In genomic region chr12:49980501-49981158, GRCh38 we compare ENCODE assay signal across 25 cellular contexts. TPM values are rescaled to one million over a fixed set of nuclear protein-coding genes. Genes with fewer than 3 reads are reported as not detected.
A peak's percentile ranks its signal among the peaks of the same experiment; 100 is the strongest.
DNase-seq lines count a peak whose midpoint lies in the region; ATAC-seq and TF ChIP-seq lines count a peak whose summit lies in the region.
"Had no signal": no experiment of that assay in that cellular context is flagged by ENCODE, and none has a peak within 500 bp of the region (broad histone marks: within the 10 kb centered on the region; RNA-seq: fewer than 3 reads in every experiment).

No MANE protein-coding gene starts in this region.

- no peaks in the 10 kb centered on the region for H3K36me3 ChIP-seq in Caco-2 (ENCODE audit: control insufficient read depth, insufficient read depth, low read length)
- H3K36me3 ChIP-seq in mucosa of descending colon (ENCODE audit: low read depth), result no peaks in the 10 kb centered on the region
- H3K36me3 ChIP-seq: pancreas, uterus had no signal

- TF ChIP-seq CTCF in Caco-2 (IDR thresholded peaks at IDR 0.05; ENCODE audit: insufficient read depth in 1 of 2, low read depth in 1 of 2, low read length in 1 of 2, severe bottlenecking in 1 of 2, unreplicated experiment in 1 of 2) (no peak), dorsolateral prefrontal cortex (IDR thresholded peaks at IDR 0.05 in 54 of 56, conservative IDR thresholded peaks at IDR 0.05 in 2 of 56; ENCODE audit: low read depth in 1 of 56, partially characterized antibody in 56 of 56) (no peak), neural crest cell (conservative IDR thresholded peaks at IDR 0.05) (no peak), mucosa of descending colon (IDR thresholded peaks at IDR 0.05) (no peak)

- H3K4me1 Mint-ChIP-seq in Caco-2 (ENCODE audit: low read depth, unreplicated experiment) (peaks cover 12% of the 10 kb centered on the region), T-helper 17 cell (peaks cover 4% of the 10 kb centered on the region), neural crest cell (peaks cover 28% of the 10 kb centered on the region)
- no peaks in the 10 kb centered on the region for H3K4me1 Mint-ChIP-seq in activated naive CD8-positive, alpha-beta T cell treated with anti-CD3 and anti-CD28 coated beads, Interleukin-2, amount 50 U/mL, for 24 hours
- H3K4me1 Mint-ChIP-seq: activated CD4-positive, alpha-beta T cell treated with anti-CD3 and anti-CD28 coated beads, Interleukin-2, amount 10 ng/mL, durations not matched to agents 7 days and 5 days; activated CD8-positive, alpha-beta memory T cell treated with anti-CD3 and anti-CD28 coated beads, Interleukin-2, amount 10 ng/mL, durations not matched to agents 7 days and 5 days; activated naive CD8-positive, alpha-beta T cell treated with anti-CD3 and anti-CD28 coated beads for 36 hours; T-cell had no signal

- intact Hi-C loops in Caco-2 (cut with micrococcal nuclease; ENCODE audit: unreplicated experiment), result no loop called here
- intact Hi-C loops in dorsolateral prefrontal cortex (cut with DNase I), result no loop called here
- intact Hi-C loops in mucosa of descending colon (cut with DNase I, micrococcal nuclease), result no loop called here

- no peak for ATAC-seq in T-helper 17 cell
- ATAC-seq in activated naive CD8-positive, alpha-beta T cell treated with anti-CD3 and anti-CD28 coated beads, Interleukin-2, amount 50 U/mL, for 24 hours, result no peak
- ATAC-seq in mucosa of descending colon, result no peak
- ATAC-seq: activated CD8-positive, alpha-beta memory T cell treated with anti-CD3 and anti-CD28 coated beads, Interleukin-2, amount 10 ng/mL, durations not matched to agents 7 days and 5 days; PC-3; sciatic nerve; T-cell had no signal

- H3K27ac Mint-ChIP-seq in Caco-2 (ENCODE audit: unreplicated experiment) (peak overlapping the region; percentile 12), T-helper 17 cell (peak overlapping the region; percentile 74), neural crest cell (ENCODE audit: unreplicated experiment) (peak overlapping the region; percentile 91)
- no peak overlapping the region for H3K27ac Mint-ChIP-seq in activated naive CD8-positive, alpha-beta T cell treated with anti-CD3 and anti-CD28 coated beads, Interleukin-2, amount 50 U/mL, for 24 hours
- H3K27ac Mint-ChIP-seq: activated CD4-positive, alpha-beta T cell treated with anti-CD3 and anti-CD28 coated beads, Interleukin-2, amount 10 ng/mL, durations not matched to agents 7 days and 5 days; activated CD8-positive, alpha-beta memory T cell treated with anti-CD3 and anti-CD28 coated beads, Interleukin-2, amount 10 ng/mL, durations not matched to agents 7 days and 5 days; activated naive CD8-positive, alpha-beta T cell treated with anti-CD3 and anti-CD28 coated beads for 36 hours; activated T-helper 1 cell treated with anti-CD3 and anti-CD28 coated beads, Interleukin-12 subunit alpha, Interleukin-12 subunit beta, Interleukin-2, Interleukin-4 antibody, amounts not matched to agents 30 ng/mL and 10 ng/mL and 1 ng/mL, durations not matched to agents 14 hours and 24 hours and 36 hours; T-cell had no signal

- H3K9me3 Mint-ChIP-seq in Caco-2 (ENCODE audit: unreplicated experiment), result no peaks in the 10 kb centered on the region
- no peaks in the 10 kb centered on the region for H3K9me3 Mint-ChIP-seq in neural crest cell
- H3K9me3 Mint-ChIP-seq in activated naive CD8-positive, alpha-beta T cell treated with anti-CD3 and anti-CD28 coated beads, Interleukin-2, amount 50 U/mL, for 24 hours, result no peaks in the 10 kb centered on the region
- H3K9me3 Mint-ChIP-seq: activated CD4-positive, alpha-beta T cell treated with anti-CD3 and anti-CD28 coated beads, Interleukin-2, amount 10 ng/mL, durations not matched to agents 7 days and 5 days; activated naive CD8-positive, alpha-beta T cell treated with anti-CD3 and anti-CD28 coated beads for 36 hours; activated T-helper 1 cell treated with anti-CD3 and anti-CD28 coated beads, Interleukin-12 subunit alpha, Interleukin-12 subunit beta, Interleukin-2, Interleukin-4 antibody, amounts not matched to agents 30 ng/mL and 10 ng/mL and 1 ng/mL, durations not matched to agents 14 hours and 24 hours and 36 hours; T-cell had no signal

- BruUV-seq in Caco-2 (replicated peaks; lab: Mats Ljungman, UMichigan), result no TSS peak

- H3K36me3 Mint-ChIP-seq in Caco-2 (ENCODE audit: insufficient read depth, unreplicated experiment), result peaks cover 8% of the 10 kb centered on the region
- H3K36me3 Mint-ChIP-seq in T-helper 17 cell (ENCODE audit: low read depth), result no peaks in the 10 kb centered on the region
- no peaks in the 10 kb centered on the region for H3K36me3 Mint-ChIP-seq in neural crest cell (ENCODE audit: low read depth)
- peaks cover 4% of the 10 kb centered on the region for H3K36me3 Mint-ChIP-seq in activated naive CD8-positive, alpha-beta T cell treated with anti-CD3 and anti-CD28 coated beads, Interleukin-2, amount 50 U/mL, for 24 hours (ENCODE audit: low read depth)
- H3K36me3 Mint-ChIP-seq: T-cell had no signal

- H3K4me3 ChIP-seq in Caco-2 (ENCODE audit: low read depth, low read length) (no peak overlapping the region), dorsolateral prefrontal cortex (no peak overlapping the region), mucosa of descending colon (no peak overlapping the region)
- H3K4me3 ChIP-seq: BLaER1, pancreas, uterus had no signal

- CTCF ChIA-PET in Caco-2 (lab: Charles Lee), result interaction anchor here (0.7 to 4.1 kb wide), 12 partner anchors 12 to 141 kb away, joined by 3 to 52 read pairs (median 5); partner anchors contain the start of genes ASIC1, COX14 and SMARCD1

- H3K27me3 Mint-ChIP-seq in Caco-2 (ENCODE audit: insufficient read depth, unreplicated experiment), result no peaks in the 10 kb centered on the region
- H3K27me3 Mint-ChIP-seq in T-helper 17 cell, result no peaks in the 10 kb centered on the region
- H3K27me3 Mint-ChIP-seq in neural crest cell (ENCODE audit: low read depth), result no peaks in the 10 kb centered on the region
- H3K27me3 Mint-ChIP-seq in activated naive CD8-positive, alpha-beta T cell treated with anti-CD3 and anti-CD28 coated beads, Interleukin-2, amount 50 U/mL, for 24 hours, result no peaks in the 10 kb centered on the region
- H3K27me3 Mint-ChIP-seq: activated CD4-positive, alpha-beta T cell treated with anti-CD3 and anti-CD28 coated beads, Interleukin-2, amount 10 ng/mL, durations not matched to agents 7 days and 5 days; activated CD8-positive, alpha-beta memory T cell treated with anti-CD3 and anti-CD28 coated beads, Interleukin-2, amount 10 ng/mL, durations not matched to agents 7 days and 5 days; activated naive CD8-positive, alpha-beta T cell treated with anti-CD3 and anti-CD28 coated beads for 36 hours; T-cell had no signal

- POLR2A ChIA-PET in Caco-2 (lab: Charles Lee), result interaction anchor here (0.8 kb wide), 1 partner anchor 44 kb away, joined by 4 read pairs; the partner anchor contains the start of gene RACGAP1

- H3K4me3 Mint-ChIP-seq in Caco-2 (ENCODE audit: unreplicated experiment), result no peak overlapping the region
- H3K4me3 Mint-ChIP-seq in T-helper 17 cell, result no peak overlapping the region
- H3K4me3 Mint-ChIP-seq in neural crest cell, result no peak overlapping the region
- H3K4me3 Mint-ChIP-seq in activated naive CD8-positive, alpha-beta T cell treated with anti-CD3 and anti-CD28 coated beads, Interleukin-2, amount 50 U/mL, for 24 hours, result no peak overlapping the region
- H3K4me3 Mint-ChIP-seq: activated CD4-positive, alpha-beta T cell treated with anti-CD3 and anti-CD28 coated beads, Interleukin-2, amount 10 ng/mL, durations not matched to agents 7 days and 5 days; activated CD8-positive, alpha-beta memory T cell treated with anti-CD3 and anti-CD28 coated beads, Interleukin-2, amount 10 ng/mL, durations not matched to agents 7 days and 5 days; activated naive CD8-positive, alpha-beta T cell treated with anti-CD3 and anti-CD28 coated beads for 36 hours; activated T-helper 1 cell treated with anti-CD3 and anti-CD28 coated beads, Interleukin-12 subunit alpha, Interleukin-12 subunit beta, Interleukin-2, Interleukin-4 antibody, amounts not matched to agents 30 ng/mL and 10 ng/mL and 1 ng/mL, durations not matched to agents 14 hours and 24 hours and 36 hours; T-cell had no signal

- H3K27me3 ChIP-seq in Caco-2 (replicated peaks; ENCODE audit: control insufficient read depth, insufficient read depth, low read length) (no peaks in the 10 kb centered on the region), dorsolateral prefrontal cortex (no peaks in the 10 kb centered on the region)
- H3K27me3 ChIP-seq: BLaER1, pancreas, uterus had no signal

- H3K27ac ChIP-seq in dorsolateral prefrontal cortex, result peak overlapping the region in 51 of 59 donors; percentile 28 to 96 (median 88)
- H3K27ac ChIP-seq: BLaER1, pancreas, uterus had no signal

- no peak for DNase-seq in Caco-2
- DNase-seq in T-helper 17 cell, result no peak
- peak in 1 of 10 donors; percentile 20 for DNase-seq in dorsolateral prefrontal cortex
- DNase-seq in neural crest cell (ENCODE audit: low read depth, low spot score), result no peak
- DNase-seq in AG20443 (ENCODE audit: low spot score), result no peak
- no peak for DNase-seq in activated naive CD8-positive, alpha-beta T cell treated with anti-CD3 and anti-CD28 coated beads, Interleukin-2, amount 50 U/mL, for 24 hours
- no peak for DNase-seq in D341Med (ENCODE audit: low spot score)
- DNase-seq in mucosa of descending colon, result no peak
- DNase-seq: activated CD4-positive, alpha-beta T cell treated with anti-CD3 and anti-CD28 coated beads, Interleukin-2, amount 10 ng/mL, durations not matched to agents 7 days and 5 days; activated CD8-positive, alpha-beta memory T cell treated with anti-CD3 and anti-CD28 coated beads, Interleukin-2, amount 10 ng/mL, durations not matched to agents 7 days and 5 days; activated naive CD8-positive, alpha-beta T cell treated with anti-CD3 and anti-CD28 coated beads for 36 hours; IMR-90; NCI-H1436 treated with DMSO at 0.1 percent for 48 hours; NCI-H748 treated with DMSO at 0.1 percent for 48 hours; pancreas; PC-3; SHP77 treated with DMSO at 0.1 percent for 48 hours; T-cell; uterus had no signal

- peaks cover 19% of the 10 kb centered on the region for H3K4me1 ChIP-seq in Caco-2
- H3K4me1 ChIP-seq in mucosa of descending colon (ENCODE audit: low read depth), result no peaks in the 10 kb centered on the region
- H3K4me1 ChIP-seq: uterus had no signal

- H3K9me3 ChIP-seq in Caco-2 (no peaks in the 10 kb centered on the region), T-helper 17 cell (ENCODE audit: control insufficient read depth, low read length, poor library complexity, severe bottlenecking) (no peaks in the 10 kb centered on the region), mucosa of descending colon (no peaks in the 10 kb centered on the region)
- H3K9me3 ChIP-seq: BLaER1, pancreas, uterus had no signal

RNA-seq across cellular contexts. Expression of gene AQP6, which starts 7.9 kb away (rescaled TPM):
- total RNA-seq in Caco-2 (2022) (not detected in 2 replicates), T-helper 17 cell (not detected), dorsolateral prefrontal cortex (1 to 10 TPM in 92 of 120 experiments, under 1 TPM in 28; 0.34 to 8.9 (median 1.6) TPM), neural crest cell (0.21 TPM in 1 of 2 replicates, not detected in the other), mucosa of descending colon (under 1 TPM in 1 of 3 donors, not detected in 2; 0.54 TPM)
- total RNA-seq: A673; activated CD4-positive, alpha-beta T cell treated with anti-CD3 and anti-CD28 coated beads, Interleukin-2, amount 10 ng/mL, durations not matched to agents 7 days and 5 days; activated CD8-positive, alpha-beta memory T cell treated with anti-CD3 and anti-CD28 coated beads, Interleukin-2, amount 10 ng/mL, durations not matched to agents 7 days and 5 days; activated naive CD8-positive, alpha-beta T cell treated with anti-CD3 and anti-CD28 coated beads for 36 hours; activated T-helper 1 cell treated with anti-CD3 and anti-CD28 coated beads, Interleukin-12 subunit alpha, Interleukin-12 subunit beta, Interleukin-2, Interleukin-4 antibody, amounts not matched to agents 30 ng/mL and 10 ng/mL and 1 ng/mL, durations not matched to agents 14 hours and 24 hours and 36 hours; IMR-90; PC-3; T-cell had no signal

RNA-seq across cellular contexts. Expression of gene AQP5, which starts 19.0 kb away (rescaled TPM):
- total RNA-seq in Caco-2 (2022) (not detected in 2 replicates), T-helper 17 cell (not detected), dorsolateral prefrontal cortex (1 to 10 TPM in 46 of 120 experiments, under 1 TPM in 61, not detected in 13; 0.29 to 5.2 (median 0.92) TPM), neural crest cell (1.2 and 2.4 TPM in 2 replicates), mucosa of descending colon (not detected)
- total RNA-seq: A673; activated CD4-positive, alpha-beta T cell treated with anti-CD3 and anti-CD28 coated beads, Interleukin-2, amount 10 ng/mL, durations not matched to agents 7 days and 5 days; activated CD8-positive, alpha-beta memory T cell treated with anti-CD3 and anti-CD28 coated beads, Interleukin-2, amount 10 ng/mL, durations not matched to agents 7 days and 5 days; activated naive CD8-positive, alpha-beta T cell treated with anti-CD3 and anti-CD28 coated beads for 36 hours; activated T-helper 1 cell treated with anti-CD3 and anti-CD28 coated beads, Interleukin-12 subunit alpha, Interleukin-12 subunit beta, Interleukin-2, Interleukin-4 antibody, amounts not matched to agents 30 ng/mL and 10 ng/mL and 1 ng/mL, durations not matched to agents 14 hours and 24 hours and 36 hours; IMR-90; PC-3; T-cell had no signal

RNA-seq across cellular contexts. Expression of gene AQP2, which starts 30.1 kb away (rescaled TPM):
- total RNA-seq in Caco-2 (2022) (not detected in 2 replicates), T-helper 17 cell (not detected), dorsolateral prefrontal cortex (not detected), neural crest cell (not detected in 2 replicates), mucosa of descending colon (not detected)
- total RNA-seq: A673; activated CD4-positive, alpha-beta T cell treated with anti-CD3 and anti-CD28 coated beads, Interleukin-2, amount 10 ng/mL, durations not matched to agents 7 days and 5 days; activated CD8-positive, alpha-beta memory T cell treated with anti-CD3 and anti-CD28 coated beads, Interleukin-2, amount 10 ng/mL, durations not matched to agents 7 days and 5 days; activated naive CD8-positive, alpha-beta T cell treated with anti-CD3 and anti-CD28 coated beads for 36 hours; activated T-helper 1 cell treated with anti-CD3 and anti-CD28 coated beads, Interleukin-12 subunit alpha, Interleukin-12 subunit beta, Interleukin-2, Interleukin-4 antibody, amounts not matched to agents 30 ng/mL and 10 ng/mL and 1 ng/mL, durations not matched to agents 14 hours and 24 hours and 36 hours; cerebellum; H1; IMR-90; PC-3; sciatic nerve; T-cell; uterus had no signal

RNA-seq across cellular contexts. Expression of gene RACGAP1, which starts 44.7 kb away (rescaled TPM):
- total RNA-seq in Caco-2 (2022), result 122 and 131 TPM in 2 replicates
- 1 to 10 TPM; 6.8 to 7.3 TPM for total RNA-seq in T-helper 17 cell
- 10 to 100 TPM in 117 of 120 experiments, 1 to 10 TPM in 3; 9.2 to 27.7 (median 16.1) TPM for total RNA-seq in dorsolateral prefrontal cortex
- 91.7 and 104 TPM in 2 replicates for total RNA-seq in neural crest cell
- 10 to 100 TPM; 16.0 to 45.5 (median 34.4) TPM for total RNA-seq in mucosa of descending colon
